ENCODE assay signal across 8 cellular contexts in genomic region chr6:139133272-139133671, GRCh38. TPM values are rescaled to one million over a fixed set of nuclear protein-coding genes. Genes with fewer than 3 reads are reported as not detected.
DNase-seq lines count a peak whose midpoint lies in the region; ATAC-seq and TF ChIP-seq lines count a peak whose summit lies in the region.

No MANE protein-coding gene starts in this region.

- peak overlapping the region; percentile 72 for H3K27ac Mint-ChIP-seq in activated CD4-positive, alpha-beta T cell treated with anti-CD3 and anti-CD28 coated beads for 36 hours

- H3K36me3 Mint-ChIP-seq in activated CD4-positive, alpha-beta T cell treated with anti-CD3 and anti-CD28 coated beads for 36 hours (ENCODE audit: low read depth) = peaks cover 23% of the 10 kb centered on the region

- H3K27ac ChIP-seq in Peyer's patch (peak overlapping the region; percentile 61 to 99 (median 98)), substantia nigra (ENCODE audit: low read depth, low read length, poor library complexity, severe bottlenecking) (peak overlapping the region; percentile 17)

- POLR2A ChIA-PET in activated CD4-positive, alpha-beta T cell treated with anti-CD3 and anti-CD28 coated beads for 36 hours (lab: Charles Lee) = interaction anchor here (0.9 kb wide), 1 partner anchor 10 kb away, joined by 3 read pairs; no protein-coding TSS in a partner anchor

- CTCF ChIA-PET in activated CD4-positive, alpha-beta T cell treated with anti-CD3 and anti-CD28 coated beads for 36 hours (lab: Charles Lee) = interaction anchor here (1.2 to 3.6 kb wide), 5 partner anchors 8 to 21 kb away, joined by 3 to 24 read pairs (median 8); no protein-coding TSS in a partner anchor

- H3K9me3 ChIP-seq in Peyer's patch = no peaks in the 10 kb centered on the region

- no peak for ATAC-seq in activated CD4-positive, alpha-beta T cell treated with anti-CD3 and anti-CD28 coated beads for 36 hours
- ATAC-seq in GM19397 (IDR thresholded peaks at IDR 0.05; ENCODE audit: unreplicated experiment) (no peak), HG03196 (IDR thresholded peaks at IDR 0.05; ENCODE audit: unreplicated experiment) (no peak)

- no peaks in the 10 kb centered on the region for H3K27me3 Mint-ChIP-seq in activated CD4-positive, alpha-beta T cell treated with anti-CD3 and anti-CD28 coated beads for 36 hours

- peaks cover 49% of the 10 kb centered on the region for H3K4me1 Mint-ChIP-seq in activated CD4-positive, alpha-beta T cell treated with anti-CD3 and anti-CD28 coated beads for 36 hours

- intact Hi-C loops in activated CD4-positive, alpha-beta T cell treated with anti-CD3 and anti-CD28 coated beads for 36 hours (cut with DNase I, micrococcal nuclease) = no loop called here

- no peaks in the 10 kb centered on the region for H3K36me3 ChIP-seq in Peyer's patch

- no peaks in the 10 kb centered on the region for H3K27me3 ChIP-seq in Peyer's patch

- no peak for TF ChIP-seq POLR2A in Peyer's patch (IDR thresholded peaks at IDR 0.05)

- H3K4me3 ChIP-seq in Peyer's patch (peak overlapping the region in 1 of 4 donors; percentile 13), fibroblast of the aortic adventitia (ENCODE audit: low read depth, low read length) (no peak overlapping the region)

- H3K4me1 ChIP-seq in Peyer's patch = peaks cover 0 to 16% (median 4%) of the 10 kb centered on the region in 4 donors

- peak overlapping the region; percentile 11 for H3K4me3 Mint-ChIP-seq in activated CD4-positive, alpha-beta T cell treated with anti-CD3 and anti-CD28 coated beads for 36 hours

- TF ChIP-seq CTCF in Peyer's patch (IDR thresholded peaks at IDR 0.05) (peak in 2 of 6 experiments; percentile 5 to 8), fibroblast of the aortic adventitia (IDR thresholded peaks at IDR 0.05; ENCODE audit: insufficient read depth, low read length) (no peak)

- H3K9me3 Mint-ChIP-seq in activated CD4-positive, alpha-beta T cell treated with anti-CD3 and anti-CD28 coated beads for 36 hours (ENCODE audit: low read depth) = no peaks in the 10 kb centered on the region

- DNase-seq in activated CD4-positive, alpha-beta T cell treated with anti-CD3 and anti-CD28 coated beads for 36 hours = peak; percentile 19
- no peak for DNase-seq in activated CD4-positive, alpha-beta T cell treated with anti-CD3 and anti-CD28 coated beads for 4 hours
- DNase-seq in Peyer's patch (peak in 2 of 3 donors; percentile 72 to 74), fibroblast of the aortic adventitia (ENCODE audit: low read depth) (peak; percentile 36), substantia nigra (lab: John Stamatoyannopoulos, UW) (peak in 3 of 49 donors; percentile 4 to 55 (median 18)), SHP77 treated with DMSO at 0.1 percent for 48 hours (lab: John Stamatoyannopoulos, UW) (no peak)

RNA-seq across cellular contexts. Expression of gene HECA, which starts 1.6 kb away (rescaled TPM):
- total RNA-seq in activated CD4-positive, alpha-beta T cell treated with anti-CD3 and anti-CD28 coated beads for 36 hours = 10 to 100 TPM; 51.6 to 63.4 TPM
- total RNA-seq in Peyer's patch (10 to 100 TPM; 43.6 to 60.9 (median 51.6) TPM), fibroblast of the aortic adventitia (ENCODE audit: low replicate concordance) (29.9 and 36.3 TPM in 2 replicates)

Comparison
In these comparisons a context has a peak if more than half of its experiments do, and no peak if none do; other contexts are left out.
1. DNase-seq: peak in activated CD4-positive, alpha-beta T cell treated with anti-CD3 and anti-CD28 coated beads for 36 hours (single experiment), Peyer's patch (2 of 3) and fibroblast of the aortic adventitia (single experiment); none in activated CD4-positive, alpha-beta T cell treated with anti-CD3 and anti-CD28 coated beads for 4 hours (0 of 2) and SHP77 treated with DMSO at 0.1 percent for 48 hours (single experiment).